In the genomic region with DNA sequence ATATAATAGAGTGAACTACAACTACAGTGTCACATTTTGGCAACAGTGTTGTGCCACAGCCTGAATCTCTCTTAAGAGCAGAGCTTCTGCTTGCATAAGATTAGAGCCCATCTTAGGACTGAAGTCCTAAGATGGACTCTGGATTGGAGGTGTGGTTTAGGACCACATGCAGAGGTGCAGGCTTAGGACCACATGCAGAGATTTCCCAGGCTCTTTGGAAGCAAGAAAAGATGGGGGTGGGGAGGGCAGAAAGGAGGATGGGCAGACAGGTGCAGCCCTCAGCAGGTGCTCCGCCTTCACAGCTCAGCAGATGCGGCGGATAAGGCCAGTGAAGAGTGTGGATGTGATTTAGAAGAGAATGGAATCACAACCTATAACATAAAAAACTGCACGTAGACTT, we compare ENCODE assay signal across 16 cellular contexts.
DNase-seq lines count a peak whose midpoint lies in the region; ATAC-seq and TF ChIP-seq lines count a peak whose summit lies in the region.
"Had no signal": no experiment of that assay in that cellular context is flagged by ENCODE, and none has a peak within 500 bp of the region (broad histone marks: within the 10 kb centered on the region; RNA-seq: fewer than 3 reads in every experiment).

No MANE protein-coding gene starts in this region.

- no TSS peak for BruUV-seq in HCT116 (replicated peaks; lab: Mats Ljungman, UMichigan)

- RAD21 ChIA-PET in HCT116 (lab: Charles Lee; ENCODE audit: low non-redundant PET in 1 of 2, low total read pairs in 2 of 2, uncharacterized antibody in 2 of 2, unreplicated experiment in 2 of 2) = no interaction called here

- H3K79me2 ChIP-seq in HCT116 (ENCODE audit: insufficient read depth, low read length) (no peaks in the 10 kb centered on the region), hepatocyte (no peaks in the 10 kb centered on the region)

- H3K4me2 ChIP-seq in HCT116 (ENCODE audit: low read length) (0 out of 2 replicates have a peak overlapping the region, but pooled peaks have one; percentile 6), hepatocyte (no peak overlapping the region)
- H3K4me2 ChIP-seq: SK-N-SH had no signal

- no peaks in the 10 kb centered on the region for H4K20me1 ChIP-seq in HCT116 (ENCODE audit: insufficient read depth)
- H4K20me1 ChIP-seq in hepatocyte (ENCODE audit: insufficient read depth, poor library complexity, severe bottlenecking) = no peaks in the 10 kb centered on the region

- H3K9me3 Mint-ChIP-seq in activated T-cell treated with anti-CD3 and anti-CD28 coated beads, Interleukin-2, amount 50 U/mL, for 4 hours = no peaks in the 10 kb centered on the region
- H3K9me3 Mint-ChIP-seq: IgD-negative memory B cell had no signal

- no peaks in the 10 kb centered on the region for H3K27me3 Mint-ChIP-seq in activated T-cell treated with anti-CD3 and anti-CD28 coated beads, Interleukin-2, amount 50 U/mL, for 4 hours (ENCODE audit: low read depth)
- H3K27me3 Mint-ChIP-seq: activated naive CD8-positive, alpha-beta T cell; B cell; IgD-negative memory B cell had no signal

- no peak for TF ChIP-seq RAD21 in HCT116 (IDR thresholded peaks at IDR 0.05; ENCODE audit: low read depth)

- H3K9me3 ChIP-seq in HCT116 (ENCODE audit: control insufficient read depth in 1 of 2, insufficient read depth in 1 of 2, low read depth in 1 of 2, low read length in 2 of 2) (no peaks in the 10 kb centered on the region), WERI-Rb-1 (ENCODE audit: severe bottlenecking) (no peaks in the 10 kb centered on the region), hepatocyte (ENCODE audit: low read depth) (no peaks in the 10 kb centered on the region)
- H3K9me3 ChIP-seq: breast epithelium, heart left ventricle, SK-N-SH, thoracic aorta had no signal

- 74% methylated on average over 4 of the region's 4 CpGs for WGBS in hepatocyte (ENCODE audit: low lambda C conversion rate, missing lambda C conversion rate)

- DNase-seq in HCT116 (ENCODE audit: low read depth, low spot score) (no peak), NCI-H2107 treated with DMSO at 0.1 percent for 48 hours (lab: John Stamatoyannopoulos, UW; ENCODE audit: unreplicated experiment) (peak; percentile 63), WERI-Rb-1 (peak; percentile 79), left kidney (ENCODE audit: low read depth, low spot score) (peak; percentile 12), hepatocyte (ENCODE audit: low spot score) (no peak)
- no peak for DNase-seq in activated T-cell treated with anti-CD3 and anti-CD28 coated beads, Interleukin-2, amount 50 U/mL, for 4 hours
- DNase-seq: activated CD4-positive, alpha-beta T cell treated with anti-CD3 and anti-CD28 coated beads, Interleukin-2, amount 50 U/mL, for 4 hours had no signal

- peaks cover 28% of the 10 kb centered on the region for H3K36me3 Mint-ChIP-seq in activated T-cell treated with anti-CD3 and anti-CD28 coated beads, Interleukin-2, amount 50 U/mL, for 4 hours (ENCODE audit: insufficient read depth)

- H2AFZ ChIP-seq in HCT116 (ENCODE audit: low read depth, low read length, poor library complexity, severe bottlenecking) = no peak overlapping the region
- H2AFZ ChIP-seq in hepatocyte = no peak overlapping the region

- H3K4me1 ChIP-seq in HCT116 (ENCODE audit: control insufficient read depth in 1 of 2, insufficient read depth in 2 of 2, low read length in 2 of 2) (peaks cover 10 to 16% of the 10 kb centered on the region in 2 experiments; a peak in 3 of 4 replicates), hepatocyte (ENCODE audit: insufficient read depth) (no peaks in the 10 kb centered on the region)
- H3K4me1 ChIP-seq: breast epithelium had no signal

- H3K4me1 Mint-ChIP-seq in activated T-cell treated with anti-CD3 and anti-CD28 coated beads, Interleukin-2, amount 50 U/mL, for 4 hours (ENCODE audit: low read depth) = no peaks in the 10 kb centered on the region
- H3K4me1 Mint-ChIP-seq: B cell, IgD-negative memory B cell had no signal

- H3K27ac ChIP-seq in HCT116 (ENCODE audit: low read depth, low read length) (no peak overlapping the region), WERI-Rb-1 (peak overlapping the region; percentile 55), hepatocyte (no peak overlapping the region)
- H3K27ac ChIP-seq: breast epithelium, heart left ventricle, skin epidermis, thoracic aorta had no signal

- no peak overlapping the region for H3K4me3 Mint-ChIP-seq in activated T-cell treated with anti-CD3 and anti-CD28 coated beads, Interleukin-2, amount 50 U/mL, for 4 hours
- H3K4me3 Mint-ChIP-seq: activated naive CD8-positive, alpha-beta T cell; B cell; IgD-negative memory B cell had no signal

- peaks cover 0 to 5% of the 10 kb centered on the region in 2 experiments; a peak in 1 of 4 replicates for H3K36me3 ChIP-seq in HCT116 (ENCODE audit: control insufficient read depth in 1 of 2, insufficient read depth in 2 of 2, low read length in 2 of 2)
- no peaks in the 10 kb centered on the region for H3K36me3 ChIP-seq in WERI-Rb-1
- H3K36me3 ChIP-seq in hepatocyte (replicated peaks; ENCODE audit: insufficient read depth, low read depth) = no peaks in the 10 kb centered on the region
- H3K36me3 ChIP-seq: breast epithelium had no signal

- ATAC-seq in HCT116 (0 out of 2 replicates have a peak, but pooled peaks have one; percentile 23), HG03442 (IDR thresholded peaks at IDR 0.05; ENCODE audit: unreplicated experiment) (no peak)
- no peak for ATAC-seq in activated T-cell treated with anti-CD3 and anti-CD28 coated beads, Interleukin-2, amount 50 U/mL, for 4 hours

- no peaks in the 10 kb centered on the region for H3K27me3 ChIP-seq in HCT116 (ENCODE audit: insufficient read depth, low read length)
- H3K27me3 ChIP-seq in WERI-Rb-1 (ENCODE audit: insufficient read depth, low read depth, severe bottlenecking) = no peaks in the 10 kb centered on the region
- H3K27me3 ChIP-seq in hepatocyte = no peaks in the 10 kb centered on the region
- H3K27me3 ChIP-seq: breast epithelium, heart left ventricle had no signal

- no peak overlapping the region for H3K9ac ChIP-seq in HCT116 (ENCODE audit: low read length)
- H3K9ac ChIP-seq: SK-N-SH had no signal

- intact Hi-C loops in HCT116 (cut with micrococcal nuclease) = no loop called here

- no peak overlapping the region for H3K4me3 ChIP-seq in HCT116 (replicated peaks in 1 of 2; ENCODE audit: low read depth in 1 of 2, low read length in 2 of 2)
- no peak overlapping the region for H3K4me3 ChIP-seq in WERI-Rb-1 (ENCODE audit: low read depth, low read length)
- no peak overlapping the region for H3K4me3 ChIP-seq in hepatocyte
- H3K4me3 ChIP-seq: breast epithelium, heart left ventricle, skin epidermis, thoracic aorta had no signal

- TF ChIP-seq CTCF in HCT116 (IDR thresholded peaks at IDR 0.05 in 2 of 3, conservative IDR thresholded peaks at IDR 0.05 in 1 of 3; ENCODE audit: borderline replicate concordance in 1 of 3, insufficient read depth in 1 of 3, low read depth in 2 of 3, low read length in 2 of 3) (no peak), WERI-Rb-1 (IDR thresholded peaks at IDR 0.05; ENCODE audit: low read depth, low read length) (no peak), hepatocyte (IDR thresholded peaks at IDR 0.05; ENCODE audit: poor library complexity) (no peak)

- no peak for TF ChIP-seq POLR2A in HCT116 (IDR thresholded peaks at IDR 0.05; ENCODE audit: borderline replicate concordance, extremely low read depth, insufficient read depth, insufficient read length)

- CTCF ChIA-PET in HCT116 (lab: Charles Lee) = no interaction called here

- POLR2A ChIA-PET in HCT116 (lab: Charles Lee) = no interaction called here

- H3K9me2 ChIP-seq in HCT116 (ENCODE audit: insufficient read depth) (no peaks in the 10 kb centered on the region), hepatocyte (replicated peaks; ENCODE audit: insufficient read depth) (no peaks in the 10 kb centered on the region)
- H3K9me2 ChIP-seq: SK-N-SH had no signal

TF ChIP-seq in HCT116, 20 proteins besides CTCF, POLR2A, EP300 and RAD21 (continues in another document):
- TF ChIP-seq TCF7L2 (IDR thresholded peaks at IDR 0.05; ENCODE audit: borderline replicate concordance, extremely low read depth, insufficient read depth, insufficient read length) (no peak), ELF1 (IDR thresholded peaks at IDR 0.05; ENCODE audit: borderline replicate concordance, low read depth) (no peak), SIN3A (IDR thresholded peaks at IDR 0.05; ENCODE audit: low read depth) (no peak), FOSL1 (IDR thresholded peaks at IDR 0.05; ENCODE audit: low read depth) (no peak), YY1 (IDR thresholded peaks at IDR 0.05; ENCODE audit: extremely low read depth, insufficient replicate concordance, low read depth, low read length) (no peak), ZNF274 (IDR thresholded peaks at IDR 0.05; ENCODE audit: low read depth, low read length) (no peak), CEBPB (IDR thresholded peaks at IDR 0.05; ENCODE audit: low read depth) (no peak), EZH2 (IDR thresholded peaks at IDR 0.05) (no peak), SP1 (IDR thresholded peaks at IDR 0.05; ENCODE audit: low read depth) (no peak), ZFX (IDR thresholded peaks at IDR 0.05) (no peak), EGR1 (IDR thresholded peaks at IDR 0.05; ENCODE audit: low read depth) (no peak), SRF (IDR thresholded peaks at IDR 0.05; ENCODE audit: low read depth) (no peak)
- TF ChIP-seq, protein P1, sequence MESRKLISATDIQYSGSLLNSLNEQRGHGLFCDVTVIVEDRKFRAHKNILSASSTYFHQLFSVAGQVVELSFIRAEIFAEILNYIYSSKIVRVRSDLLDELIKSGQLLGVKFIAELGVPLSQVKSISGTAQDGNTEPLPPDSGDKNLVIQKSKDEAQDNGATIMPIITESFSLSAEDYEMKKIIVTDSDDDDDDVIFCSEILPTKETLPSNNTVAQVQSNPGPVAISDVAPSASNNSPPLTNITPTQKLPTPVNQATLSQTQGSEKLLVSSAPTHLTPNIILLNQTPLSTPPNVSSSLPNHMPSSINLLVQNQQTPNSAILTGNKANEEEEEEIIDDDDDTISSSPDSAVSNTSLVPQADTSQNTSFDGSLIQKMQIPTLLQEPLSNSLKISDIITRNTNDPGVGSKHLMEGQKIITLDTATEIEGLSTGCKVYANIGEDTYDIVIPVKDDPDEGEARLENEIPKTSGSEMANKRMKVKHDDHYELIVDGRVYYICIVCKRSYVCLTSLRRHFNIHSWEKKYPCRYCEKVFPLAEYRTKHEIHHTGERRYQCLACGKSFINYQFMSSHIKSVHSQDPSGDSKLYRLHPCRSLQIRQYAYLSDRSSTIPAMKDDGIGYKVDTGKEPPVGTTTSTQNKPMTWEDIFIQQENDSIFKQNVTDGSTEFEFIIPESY (IDR thresholded peaks at IDR 0.05; ENCODE audit: extremely low read depth, insufficient replicate concordance, low read length) = no peak

Comparison
In these comparisons a context has a peak if more than half of its experiments do, and no peak if none do; other contexts are left out.
1. DNase-seq: peak in NCI-H2107 treated with DMSO at 0.1 percent for 48 hours (single experiment), WERI-Rb-1 (single experiment) and left kidney (single experiment); none in HCT116 (single experiment), activated T-cell treated with anti-CD3 and anti-CD28 coated beads, Interleukin-2, amount 50 U/mL, for 4 hours (single experiment) and hepatocyte (single experiment).